Comparison of ENCODE assay signal across 20 cellular contexts in genomic region chr12:125689576-125690410, GRCh38.
DNase-seq lines count a peak whose midpoint lies in the region; ATAC-seq and TF ChIP-seq lines count a peak whose summit lies in the region.
"Had no signal": no experiment of that assay in that cellular context is flagged by ENCODE, and none has a peak within 500 bp of the region (broad histone marks: within the 10 kb centered on the region; RNA-seq: fewer than 3 reads in every experiment).

No MANE protein-coding gene starts in this region.

- no peaks in the 10 kb centered on the region for H3K79me2 ChIP-seq in neural progenitor cell (ENCODE audit: low read depth)

- no peak for TF ChIP-seq POLR2A in esophagus muscularis mucosa (IDR thresholded peaks at IDR 0.05; ENCODE audit: low read depth)

- H3K4me2 ChIP-seq in neural progenitor cell, result no peak overlapping the region
- H3K4me2 ChIP-seq: BLaER1 had no signal

- H3K36me3 Mint-ChIP-seq in neural progenitor cell (no peaks in the 10 kb centered on the region), mesothelial cell of epicardium (no peaks in the 10 kb centered on the region)
- H3K36me3 Mint-ChIP-seq in activated CD8-positive, alpha-beta T cell treated with anti-CD3 and anti-CD28 coated beads for 36 hours (ENCODE audit: low read depth), result no peaks in the 10 kb centered on the region
- H3K36me3 Mint-ChIP-seq: CD14-positive monocyte; CD4-positive, alpha-beta memory T cell; CD4-positive, CD25-positive, alpha-beta regulatory T cell; CD8-positive, alpha-beta memory T cell had no signal

- ATAC-seq in RWPE2 (ENCODE audit: low read depth) (0 out of 3 replicates have a peak, but pooled peaks have one; percentile 14), HG03108 (IDR thresholded peaks at IDR 0.05; ENCODE audit: unreplicated experiment) (no peak)
- ATAC-seq in activated CD8-positive, alpha-beta T cell treated with anti-CD3 and anti-CD28 coated beads for 36 hours, result no peak

- H3K9me3 Mint-ChIP-seq in neural progenitor cell (peaks cover 3% of the 10 kb centered on the region), mesothelial cell of epicardium (no peaks in the 10 kb centered on the region)
- H3K9me3 Mint-ChIP-seq in activated CD8-positive, alpha-beta T cell treated with anti-CD3 and anti-CD28 coated beads for 36 hours, result no peaks in the 10 kb centered on the region

- no peak overlapping the region for H3K27ac ChIP-seq in RWPE2 (ENCODE audit: poor library complexity, severe bottlenecking)
- H3K27ac ChIP-seq in esophagus muscularis mucosa (replicated peaks in 1 of 4), result no peak overlapping the region
- H3K27ac ChIP-seq in neural progenitor cell, result no peak overlapping the region
- H3K27ac ChIP-seq: BLaER1 had no signal

- no peak overlapping the region for H3K4me3 Mint-ChIP-seq in neural progenitor cell
- no peak overlapping the region for H3K4me3 Mint-ChIP-seq in mesothelial cell of epicardium
- no peak overlapping the region for H3K4me3 Mint-ChIP-seq in activated CD8-positive, alpha-beta T cell treated with anti-CD3 and anti-CD28 coated beads for 36 hours
- H3K4me3 Mint-ChIP-seq: CD14-positive monocyte; CD4-positive, CD25-positive, alpha-beta regulatory T cell; CD8-positive, alpha-beta memory T cell had no signal

- H3K9me3 ChIP-seq in RWPE2 (ENCODE audit: severe bottlenecking), result no peaks in the 10 kb centered on the region
- no peaks in the 10 kb centered on the region for H3K9me3 ChIP-seq in esophagus muscularis mucosa
- H3K9me3 ChIP-seq in neural progenitor cell (ENCODE audit: low read depth), result no peaks in the 10 kb centered on the region
- H3K9me3 ChIP-seq: BE2C, BLaER1, Caco-2 had no signal

- no peaks in the 10 kb centered on the region for H4K20me1 ChIP-seq in neural progenitor cell (ENCODE audit: low read depth)
- H4K20me1 ChIP-seq: BLaER1 had no signal

- H3K4me1 ChIP-seq in RWPE2 (ENCODE audit: insufficient read depth, poor library complexity, severe bottlenecking), result no peaks in the 10 kb centered on the region
- no peaks in the 10 kb centered on the region for H3K4me1 ChIP-seq in esophagus muscularis mucosa
- H3K4me1 ChIP-seq in neural progenitor cell, result no peaks in the 10 kb centered on the region
- H3K4me1 ChIP-seq: BE2C, BLaER1, Caco-2 had no signal

- no peaks in the 10 kb centered on the region for H3F3A ChIP-seq in neural progenitor cell (ENCODE audit: low read depth)

- no peak overlapping the region for H3K4me3 ChIP-seq in RWPE2 (ENCODE audit: severe bottlenecking)
- H3K4me3 ChIP-seq in esophagus muscularis mucosa, result no peak overlapping the region
- no peak overlapping the region for H3K4me3 ChIP-seq in neural progenitor cell
- H3K4me3 ChIP-seq: BLaER1 had no signal

- CTCF ChIA-PET in activated CD8-positive, alpha-beta T cell treated with anti-CD3 and anti-CD28 coated beads for 36 hours (lab: Charles Lee), result no interaction called here

- H3K4me1 Mint-ChIP-seq in neural progenitor cell (no peaks in the 10 kb centered on the region), mesothelial cell of epicardium (no peaks in the 10 kb centered on the region)
- H3K4me1 Mint-ChIP-seq in activated CD8-positive, alpha-beta T cell treated with anti-CD3 and anti-CD28 coated beads for 36 hours (ENCODE audit: low read depth), result no peaks in the 10 kb centered on the region
- H3K4me1 Mint-ChIP-seq: CD4-positive, alpha-beta memory T cell; CD4-positive, CD25-positive, alpha-beta regulatory T cell; CD8-positive, alpha-beta memory T cell had no signal

- intact Hi-C loops in esophagus muscularis mucosa (cut with DNase I), result no loop called here
- intact Hi-C loops in activated CD8-positive, alpha-beta T cell treated with anti-CD3 and anti-CD28 coated beads for 36 hours (cut with micrococcal nuclease), result loop anchor here (10.0 kb wide), 1 partner anchor 155 kb away; no protein-coding TSS in a partner anchor

- H3K27ac Mint-ChIP-seq in neural progenitor cell (no peak overlapping the region), mesothelial cell of epicardium (no peak overlapping the region)
- H3K27ac Mint-ChIP-seq in activated CD8-positive, alpha-beta T cell treated with anti-CD3 and anti-CD28 coated beads for 36 hours, result no peak overlapping the region
- H3K27ac Mint-ChIP-seq: CD14-positive monocyte; CD4-positive, alpha-beta memory T cell; CD4-positive, CD25-positive, alpha-beta regulatory T cell; CD8-positive, alpha-beta memory T cell had no signal

- no peak overlapping the region for H3K9ac ChIP-seq in neural progenitor cell
- H3K9ac ChIP-seq: BLaER1 had no signal

- 68% methylated on average over 18 of the region's 18 CpGs for WGBS in esophagus muscularis mucosa

- TF ChIP-seq EP300 in esophagus muscularis mucosa (IDR thresholded peaks at IDR 0.05), result no peak

- TF ChIP-seq CTCF in RWPE2 (IDR thresholded peaks at IDR 0.05; ENCODE audit: poor library complexity, severe bottlenecking) (no peak), esophagus muscularis mucosa (IDR thresholded peaks at IDR 0.05) (no peak), neural progenitor cell (IDR thresholded peaks at IDR 0.05) (no peak), mesothelial cell of epicardium (IDR thresholded peaks at IDR 0.05; ENCODE audit: unreplicated experiment) (no peak)
- no peak for TF ChIP-seq CTCF in activated CD8-positive, alpha-beta T cell treated with anti-CD3 and anti-CD28 coated beads for 36 hours (IDR thresholded peaks at IDR 0.05)

- H3K36me3 ChIP-seq in RWPE2 (ENCODE audit: low read depth) (no peaks in the 10 kb centered on the region), esophagus muscularis mucosa (no peaks in the 10 kb centered on the region), neural progenitor cell (no peaks in the 10 kb centered on the region)
- H3K36me3 ChIP-seq: BE2C, BLaER1 had no signal

- POLR2A ChIA-PET in activated CD8-positive, alpha-beta T cell treated with anti-CD3 and anti-CD28 coated beads for 36 hours (lab: Charles Lee), result no interaction called here

- H3K27me3 ChIP-seq in RWPE2 (ENCODE audit: insufficient read depth, poor library complexity, severe bottlenecking) (peaks cover 3% of the 10 kb centered on the region), esophagus muscularis mucosa (peaks cover 0 to 43% (median 0%) of the 10 kb centered on the region in 4 donors), neural progenitor cell (peaks cover 15% of the 10 kb centered on the region)
- H3K27me3 ChIP-seq: BE2C, BLaER1 had no signal

- peak overlapping the region; percentile 17 for H2AFZ ChIP-seq in neural progenitor cell (replicated peaks)

- peaks cover 2% of the 10 kb centered on the region for H3K27me3 Mint-ChIP-seq in neural progenitor cell (ENCODE audit: insufficient read depth, low read depth)
- H3K27me3 Mint-ChIP-seq in mesothelial cell of epicardium (ENCODE audit: low read depth), result peaks cover 40% of the 10 kb centered on the region
- peaks cover 4% of the 10 kb centered on the region for H3K27me3 Mint-ChIP-seq in activated CD8-positive, alpha-beta T cell treated with anti-CD3 and anti-CD28 coated beads for 36 hours
- H3K27me3 Mint-ChIP-seq: CD4-positive, alpha-beta memory T cell; CD8-positive, alpha-beta memory T cell had no signal

- DNase-seq in RWPE2 (ENCODE audit: low spot score), result no peak
- peak; percentile 81 for DNase-seq in esophagus muscularis mucosa (ENCODE audit: extremely low spot score)
- no peak for DNase-seq in neural progenitor cell (ENCODE audit: low spot score)
- no peak for DNase-seq in mesothelial cell of epicardium (ENCODE audit: low spot score in 2 of 2, unreplicated experiment in 2 of 2)
- DNase-seq in COLO829 (ENCODE audit: low spot score), result no peak
- no peak for DNase-seq in activated CD8-positive, alpha-beta T cell treated with anti-CD3 and anti-CD28 coated beads for 36 hours
- DNase-seq: 8988T; ACHN; BE2C; C1 segment of cervical spinal cord; Caco-2; Calu3; CD4-positive, alpha-beta memory T cell; CD4-positive, CD25-positive, alpha-beta regulatory T cell; CD8-positive, alpha-beta memory T cell; DMS79 treated with DMSO at 0.1 percent for 48 hours; GF-D8 had no signal
